1 cellular context compared by ENCODE assay signal in the genomic region with DNA sequence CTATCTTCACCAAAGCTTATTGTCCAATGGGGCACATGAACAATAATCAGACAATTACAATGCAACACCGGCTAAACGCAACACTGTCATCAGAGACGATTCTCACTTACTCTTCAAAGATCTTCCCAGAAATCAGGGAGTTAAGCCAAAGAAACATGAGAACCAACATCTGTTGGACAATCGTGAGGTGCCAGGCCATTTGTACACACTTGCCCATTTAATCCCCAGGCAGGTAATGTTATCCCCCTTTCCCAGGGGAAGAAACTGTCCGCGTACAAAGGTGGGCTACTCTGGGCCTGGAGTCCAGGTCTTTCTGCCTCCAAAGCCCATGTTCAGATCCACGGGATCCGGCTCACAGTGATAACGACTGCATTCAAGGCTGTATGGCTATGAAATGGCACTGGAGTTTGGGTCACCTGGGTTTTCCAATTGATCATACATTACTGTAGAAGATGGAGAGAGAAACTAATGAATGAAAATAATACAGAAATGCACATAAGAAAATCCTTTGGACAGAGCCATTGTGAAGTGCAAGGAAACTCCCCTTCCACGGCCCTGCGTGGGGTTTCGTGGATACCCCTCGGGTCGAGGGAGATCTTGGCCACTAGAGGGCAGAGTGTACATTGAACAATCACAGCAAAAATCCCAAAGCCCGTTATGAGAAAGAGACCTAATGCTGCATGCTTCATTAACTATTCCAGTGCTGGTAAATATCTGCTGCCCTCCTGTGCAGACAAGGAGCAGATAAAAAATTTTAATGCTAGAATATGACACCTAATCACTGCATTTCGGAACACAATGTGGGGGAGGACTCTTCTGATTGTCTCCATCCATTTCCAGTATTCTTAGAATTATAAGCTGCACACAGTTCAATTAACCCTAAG.
A peak's percentile ranks its signal among the peaks of the same experiment; 100 is the strongest.
TF ChIP-seq lines count a peak whose summit lies in the region.

No MANE protein-coding gene starts in this region.

TF ChIP-seq in HepG2, 621 proteins besides CTCF, POLR2A, EP300 and RAD21 (continued from another document and continues in another):
- TF ChIP-seq, protein P1, sequence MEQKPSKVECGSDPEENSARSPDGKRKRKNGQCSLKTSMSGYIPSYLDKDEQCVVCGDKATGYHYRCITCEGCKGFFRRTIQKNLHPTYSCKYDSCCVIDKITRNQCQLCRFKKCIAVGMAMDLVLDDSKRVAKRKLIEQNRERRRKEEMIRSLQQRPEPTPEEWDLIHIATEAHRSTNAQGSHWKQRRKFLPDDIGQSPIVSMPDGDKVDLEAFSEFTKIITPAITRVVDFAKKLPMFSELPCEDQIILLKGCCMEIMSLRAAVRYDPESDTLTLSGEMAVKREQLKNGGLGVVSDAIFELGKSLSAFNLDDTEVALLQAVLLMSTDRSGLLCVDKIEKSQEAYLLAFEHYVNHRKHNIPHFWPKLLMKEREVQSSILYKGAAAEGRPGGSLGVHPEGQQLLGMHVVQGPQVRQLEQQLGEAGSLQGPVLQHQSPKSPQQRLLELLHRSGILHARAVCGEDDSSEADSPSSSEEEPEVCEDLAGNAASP (CRISPR knock-in tag; IDR thresholded peaks at IDR 0.05; ENCODE audit: borderline replicate concordance) = no peak
- TF ChIP-seq ZNF10 (CRISPR knock-in tag; IDR thresholded peaks at IDR 0.05; ENCODE audit: borderline replicate concordance, low read depth) (no peak), ZNF331 (CRISPR knock-in tag; IDR thresholded peaks at IDR 0.05) (peak; percentile 58; the same call in 1 of the 2 replicates), REL (CRISPR knock-in tag; conservative IDR thresholded peaks at IDR 0.05) (no peak), E2F2 (CRISPR knock-in tag; IDR thresholded peaks at IDR 0.05; ENCODE audit: borderline replicate concordance) (no peak), ZNF850 (CRISPR knock-in tag; conservative IDR thresholded peaks at IDR 0.05) (no peak), PTBP1 (IDR thresholded peaks at IDR 0.05; ENCODE audit: low read depth, low read length, poor library complexity, severe bottlenecking) (no peak), ETV6 (CRISPR knock-in tag; conservative IDR thresholded peaks at IDR 0.05) (no peak), MEF2D (CRISPR knock-in tag; IDR thresholded peaks at IDR 0.05) (peak; percentile 45; the same call in 1 of the 2 replicates), YY1 (IDR thresholded peaks at IDR 0.05; ENCODE audit: insufficient read depth, insufficient replicate concordance, low read depth, low read length) (no peak), GLI4 (CRISPR knock-in tag; IDR thresholded peaks at IDR 0.05; ENCODE audit: borderline replicate concordance) (no peak), ZFP90 (CRISPR knock-in tag; IDR thresholded peaks at IDR 0.05; ENCODE audit: borderline replicate concordance) (no peak), SNAPC5 (CRISPR knock-in tag; IDR thresholded peaks at IDR 0.05; ENCODE audit: borderline replicate concordance) (no peak), KDM3A (CRISPR knock-in tag; IDR thresholded peaks at IDR 0.05; ENCODE audit: low read depth) (no peak), HMG20B (CRISPR knock-in tag; conservative IDR thresholded peaks at IDR 0.05) (no peak), ZNF432 (CRISPR knock-in tag; IDR thresholded peaks at IDR 0.05; ENCODE audit: borderline replicate concordance) (no peak), ZNF44 (CRISPR knock-in tag; IDR thresholded peaks at IDR 0.05) (no peak), KMT2A (CRISPR knock-in tag; IDR thresholded peaks at IDR 0.05) (no peak), PRDM4 (CRISPR knock-in tag; IDR thresholded peaks at IDR 0.05; ENCODE audit: borderline replicate concordance) (no peak), ZNF605 (CRISPR knock-in tag; IDR thresholded peaks at IDR 0.05) (no peak), XBP1 (CRISPR knock-in tag; IDR thresholded peaks at IDR 0.05) (0 out of 2 replicates have a peak, but pooled peaks have one; percentile 26), ZNF556 (CRISPR knock-in tag; IDR thresholded peaks at IDR 0.05; ENCODE audit: borderline replicate concordance) (peak; percentile 29; the same call in 1 of the 2 replicates), HDAC2 (CRISPR knock-in tag; IDR thresholded peaks at IDR 0.05) (peak; percentile 50; the same call in 1 of the 2 replicates), KDM1A (CRISPR knock-in tag; IDR thresholded peaks at IDR 0.05) (no peak), ZNF746 (CRISPR knock-in tag; IDR thresholded peaks at IDR 0.05) (no peak), AGO2 (optimal IDR thresholded peaks at IDR 0.05; ENCODE audit: low read depth, low read length) (no peak), SOX5 (CRISPR knock-in tag; IDR thresholded peaks at IDR 0.05; ENCODE audit: borderline replicate concordance) (0 out of 2 replicates have a peak, but pooled peaks have one; percentile 11), RERE (CRISPR knock-in tag; IDR thresholded peaks at IDR 0.05; ENCODE audit: low read depth) (no peak)
- TF ChIP-seq, protein P2, sequence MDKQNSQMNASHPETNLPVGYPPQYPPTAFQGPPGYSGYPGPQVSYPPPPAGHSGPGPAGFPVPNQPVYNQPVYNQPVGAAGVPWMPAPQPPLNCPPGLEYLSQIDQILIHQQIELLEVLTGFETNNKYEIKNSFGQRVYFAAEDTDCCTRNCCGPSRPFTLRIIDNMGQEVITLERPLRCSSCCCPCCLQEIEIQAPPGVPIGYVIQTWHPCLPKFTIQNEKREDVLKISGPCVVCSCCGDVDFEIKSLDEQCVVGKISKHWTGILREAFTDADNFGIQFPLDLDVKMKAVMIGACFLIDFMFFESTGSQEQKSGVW (CRISPR knock-in tag; IDR thresholded peaks at IDR 0.05; ENCODE audit: borderline replicate concordance) = no peak
- TF ChIP-seq, protein P3, sequence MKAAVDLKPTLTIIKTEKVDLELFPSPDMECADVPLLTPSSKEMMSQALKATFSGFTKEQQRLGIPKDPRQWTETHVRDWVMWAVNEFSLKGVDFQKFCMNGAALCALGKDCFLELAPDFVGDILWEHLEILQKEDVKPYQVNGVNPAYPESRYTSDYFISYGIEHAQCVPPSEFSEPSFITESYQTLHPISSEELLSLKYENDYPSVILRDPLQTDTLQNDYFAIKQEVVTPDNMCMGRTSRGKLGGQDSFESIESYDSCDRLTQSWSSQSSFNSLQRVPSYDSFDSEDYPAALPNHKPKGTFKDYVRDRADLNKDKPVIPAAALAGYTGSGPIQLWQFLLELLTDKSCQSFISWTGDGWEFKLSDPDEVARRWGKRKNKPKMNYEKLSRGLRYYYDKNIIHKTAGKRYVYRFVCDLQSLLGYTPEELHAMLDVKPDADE (CRISPR knock-in tag; IDR thresholded peaks at IDR 0.05) = no peak
- TF ChIP-seq, protein P4, sequence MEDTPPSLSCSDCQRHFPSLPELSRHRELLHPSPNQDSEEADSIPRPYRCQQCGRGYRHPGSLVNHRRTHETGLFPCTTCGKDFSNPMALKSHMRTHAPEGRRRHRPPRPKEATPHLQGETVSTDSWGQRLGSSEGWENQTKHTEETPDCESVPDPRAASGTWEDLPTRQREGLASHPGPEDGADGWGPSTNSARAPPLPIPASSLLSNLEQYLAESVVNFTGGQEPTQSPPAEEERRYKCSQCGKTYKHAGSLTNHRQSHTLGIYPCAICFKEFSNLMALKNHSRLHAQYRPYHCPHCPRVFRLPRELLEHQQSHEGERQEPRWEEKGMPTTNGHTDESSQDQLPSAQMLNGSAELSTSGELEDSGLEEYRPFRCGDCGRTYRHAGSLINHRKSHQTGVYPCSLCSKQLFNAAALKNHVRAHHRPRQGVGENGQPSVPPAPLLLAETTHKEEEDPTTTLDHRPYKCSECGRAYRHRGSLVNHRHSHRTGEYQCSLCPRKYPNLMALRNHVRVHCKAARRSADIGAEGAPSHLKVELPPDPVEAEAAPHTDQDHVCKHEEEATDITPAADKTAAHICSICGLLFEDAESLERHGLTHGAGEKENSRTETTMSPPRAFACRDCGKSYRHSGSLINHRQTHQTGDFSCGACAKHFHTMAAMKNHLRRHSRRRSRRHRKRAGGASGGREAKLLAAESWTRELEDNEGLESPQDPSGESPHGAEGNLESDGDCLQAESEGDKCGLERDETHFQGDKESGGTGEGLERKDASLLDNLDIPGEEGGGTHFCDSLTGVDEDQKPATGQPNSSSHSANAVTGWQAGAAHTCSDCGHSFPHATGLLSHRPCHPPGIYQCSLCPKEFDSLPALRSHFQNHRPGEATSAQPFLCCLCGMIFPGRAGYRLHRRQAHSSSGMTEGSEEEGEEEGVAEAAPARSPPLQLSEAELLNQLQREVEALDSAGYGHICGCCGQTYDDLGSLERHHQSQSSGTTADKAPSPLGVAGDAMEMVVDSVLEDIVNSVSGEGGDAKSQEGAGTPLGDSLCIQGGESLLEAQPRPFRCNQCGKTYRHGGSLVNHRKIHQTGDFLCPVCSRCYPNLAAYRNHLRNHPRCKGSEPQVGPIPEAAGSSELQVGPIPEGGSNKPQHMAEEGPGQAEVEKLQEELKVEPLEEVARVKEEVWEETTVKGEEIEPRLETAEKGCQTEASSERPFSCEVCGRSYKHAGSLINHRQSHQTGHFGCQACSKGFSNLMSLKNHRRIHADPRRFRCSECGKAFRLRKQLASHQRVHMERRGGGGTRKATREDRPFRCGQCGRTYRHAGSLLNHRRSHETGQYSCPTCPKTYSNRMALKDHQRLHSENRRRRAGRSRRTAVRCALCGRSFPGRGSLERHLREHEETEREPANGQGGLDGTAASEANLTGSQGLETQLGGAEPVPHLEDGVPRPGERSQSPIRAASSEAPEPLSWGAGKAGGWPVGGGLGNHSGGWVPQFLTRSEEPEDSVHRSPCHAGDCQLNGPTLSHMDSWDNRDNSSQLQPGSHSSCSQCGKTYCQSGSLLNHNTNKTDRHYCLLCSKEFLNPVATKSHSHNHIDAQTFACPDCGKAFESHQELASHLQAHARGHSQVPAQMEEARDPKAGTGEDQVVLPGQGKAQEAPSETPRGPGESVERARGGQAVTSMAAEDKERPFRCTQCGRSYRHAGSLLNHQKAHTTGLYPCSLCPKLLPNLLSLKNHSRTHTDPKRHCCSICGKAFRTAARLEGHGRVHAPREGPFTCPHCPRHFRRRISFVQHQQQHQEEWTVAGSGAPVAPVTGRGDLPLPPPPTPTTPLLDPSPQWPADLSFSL (CRISPR knock-in tag; IDR thresholded peaks at IDR 0.05) = no peak
- TF ChIP-seq, protein P5, sequence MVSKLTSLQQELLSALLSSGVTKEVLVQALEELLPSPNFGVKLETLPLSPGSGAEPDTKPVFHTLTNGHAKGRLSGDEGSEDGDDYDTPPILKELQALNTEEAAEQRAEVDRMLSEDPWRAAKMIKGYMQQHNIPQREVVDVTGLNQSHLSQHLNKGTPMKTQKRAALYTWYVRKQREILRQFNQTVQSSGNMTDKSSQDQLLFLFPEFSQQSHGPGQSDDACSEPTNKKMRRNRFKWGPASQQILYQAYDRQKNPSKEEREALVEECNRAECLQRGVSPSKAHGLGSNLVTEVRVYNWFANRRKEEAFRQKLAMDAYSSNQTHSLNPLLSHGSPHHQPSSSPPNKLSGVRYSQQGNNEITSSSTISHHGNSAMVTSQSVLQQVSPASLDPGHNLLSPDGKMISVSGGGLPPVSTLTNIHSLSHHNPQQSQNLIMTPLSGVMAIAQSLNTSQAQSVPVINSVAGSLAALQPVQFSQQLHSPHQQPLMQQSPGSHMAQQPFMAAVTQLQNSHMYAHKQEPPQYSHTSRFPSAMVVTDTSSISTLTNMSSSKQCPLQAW (CRISPR knock-in tag; IDR thresholded peaks at IDR 0.05) = no peak
